1 cellular context compared by ENCODE assay signal in genomic region chr5:92822183-92822582, GRCh38.
TF ChIP-seq lines count a peak whose summit lies in the region.

No MANE protein-coding gene starts in this region.

TF ChIP-seq in GM23338, 12 proteins besides CTCF, POLR2A, EP300 and RAD21:
- no peak for TF ChIP-seq ZNF462 (CRISPR knock-in tag; IDR thresholded peaks at IDR 0.05)
- TF ChIP-seq EZH2 (IDR thresholded peaks at IDR 0.05; ENCODE audit: low read depth, unreplicated experiment): no peak
- TF ChIP-seq, protein P1, sequence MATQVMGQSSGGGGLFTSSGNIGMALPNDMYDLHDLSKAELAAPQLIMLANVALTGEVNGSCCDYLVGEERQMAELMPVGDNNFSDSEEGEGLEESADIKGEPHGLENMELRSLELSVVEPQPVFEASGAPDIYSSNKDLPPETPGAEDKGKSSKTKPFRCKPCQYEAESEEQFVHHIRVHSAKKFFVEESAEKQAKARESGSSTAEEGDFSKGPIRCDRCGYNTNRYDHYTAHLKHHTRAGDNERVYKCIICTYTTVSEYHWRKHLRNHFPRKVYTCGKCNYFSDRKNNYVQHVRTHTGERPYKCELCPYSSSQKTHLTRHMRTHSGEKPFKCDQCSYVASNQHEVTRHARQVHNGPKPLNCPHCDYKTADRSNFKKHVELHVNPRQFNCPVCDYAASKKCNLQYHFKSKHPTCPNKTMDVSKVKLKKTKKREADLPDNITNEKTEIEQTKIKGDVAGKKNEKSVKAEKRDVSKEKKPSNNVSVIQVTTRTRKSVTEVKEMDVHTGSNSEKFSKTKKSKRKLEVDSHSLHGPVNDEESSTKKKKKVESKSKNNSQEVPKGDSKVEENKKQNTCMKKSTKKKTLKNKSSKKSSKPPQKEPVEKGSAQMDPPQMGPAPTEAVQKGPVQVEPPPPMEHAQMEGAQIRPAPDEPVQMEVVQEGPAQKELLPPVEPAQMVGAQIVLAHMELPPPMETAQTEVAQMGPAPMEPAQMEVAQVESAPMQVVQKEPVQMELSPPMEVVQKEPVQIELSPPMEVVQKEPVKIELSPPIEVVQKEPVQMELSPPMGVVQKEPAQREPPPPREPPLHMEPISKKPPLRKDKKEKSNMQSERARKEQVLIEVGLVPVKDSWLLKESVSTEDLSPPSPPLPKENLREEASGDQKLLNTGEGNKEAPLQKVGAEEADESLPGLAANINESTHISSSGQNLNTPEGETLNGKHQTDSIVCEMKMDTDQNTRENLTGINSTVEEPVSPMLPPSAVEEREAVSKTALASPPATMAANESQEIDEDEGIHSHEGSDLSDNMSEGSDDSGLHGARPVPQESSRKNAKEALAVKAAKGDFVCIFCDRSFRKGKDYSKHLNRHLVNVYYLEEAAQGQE (IDR thresholded peaks at IDR 0.05; ENCODE audit: unreplicated experiment): no peak
- TF ChIP-seq POLR2AphosphoS5 (IDR thresholded peaks at IDR 0.05; ENCODE audit: low read depth): no peak
- no peak for TF ChIP-seq NANOG (IDR thresholded peaks at IDR 0.05; ENCODE audit: borderline replicate concordance)
- no peak for TF ChIP-seq EZH2phosphoT487 (IDR thresholded peaks at IDR 0.05; ENCODE audit: unreplicated experiment)
- no peak for TF ChIP-seq ZNF114 (CRISPR knock-in tag; IDR thresholded peaks at IDR 0.05)
- no peak for TF ChIP-seq CREB1 (CRISPR knock-in tag; IDR thresholded peaks at IDR 0.05; ENCODE audit: low read depth)
- TF ChIP-seq, protein P2, sequence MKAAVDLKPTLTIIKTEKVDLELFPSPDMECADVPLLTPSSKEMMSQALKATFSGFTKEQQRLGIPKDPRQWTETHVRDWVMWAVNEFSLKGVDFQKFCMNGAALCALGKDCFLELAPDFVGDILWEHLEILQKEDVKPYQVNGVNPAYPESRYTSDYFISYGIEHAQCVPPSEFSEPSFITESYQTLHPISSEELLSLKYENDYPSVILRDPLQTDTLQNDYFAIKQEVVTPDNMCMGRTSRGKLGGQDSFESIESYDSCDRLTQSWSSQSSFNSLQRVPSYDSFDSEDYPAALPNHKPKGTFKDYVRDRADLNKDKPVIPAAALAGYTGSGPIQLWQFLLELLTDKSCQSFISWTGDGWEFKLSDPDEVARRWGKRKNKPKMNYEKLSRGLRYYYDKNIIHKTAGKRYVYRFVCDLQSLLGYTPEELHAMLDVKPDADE (IDR thresholded peaks at IDR 0.05): no peak
- no peak for TF ChIP-seq JUNB (IDR thresholded peaks at IDR 0.05; ENCODE audit: unreplicated experiment)
- no peak for TF ChIP-seq ZNF331 (CRISPR knock-in tag; IDR thresholded peaks at IDR 0.05; ENCODE audit: low read depth)
- no peak for TF ChIP-seq STAT1 (IDR thresholded peaks at IDR 0.05; ENCODE audit: unreplicated experiment)
